Comparison of ENCODE assay signal across 11 cellular contexts in genomic region chr5:117999939-118000549, GRCh38.
A peak's percentile ranks its signal among the peaks of the same experiment; 100 is the strongest.
DNase-seq lines count a peak whose midpoint lies in the region; ATAC-seq and TF ChIP-seq lines count a peak whose summit lies in the region.
"Had no signal": no experiment of that assay in that cellular context is flagged by ENCODE, and none has a peak within 500 bp of the region (broad histone marks: within the 10 kb centered on the region; RNA-seq: fewer than 3 reads in every experiment).

No MANE protein-coding gene starts in this region.

- TF ChIP-seq CTCF in fibroblast of villous mesenchyme (IDR thresholded peaks at IDR 0.05; ENCODE audit: insufficient read depth, low read depth, low read length) (no peak), natural killer cell (IDR thresholded peaks at IDR 0.05) (no peak)

- H3K27me3 Mint-ChIP-seq in natural killer cell (ENCODE audit: low read depth in 2 of 2) = no peaks in the 10 kb centered on the region
- H3K27me3 Mint-ChIP-seq: activated CD8-positive, alpha-beta memory T cell treated with anti-CD3 and anti-CD28 coated beads, Interleukin-2, amount 10 ng/mL, durations not matched to agents 7 days and 5 days; T-helper 17 cell had no signal

- peaks cover 14 to 33% of the 10 kb centered on the region in 2 donors for H3K9me3 Mint-ChIP-seq in natural killer cell

- H3K27ac Mint-ChIP-seq in natural killer cell = no peak overlapping the region
- H3K27ac Mint-ChIP-seq: activated CD8-positive, alpha-beta memory T cell treated with anti-CD3 and anti-CD28 coated beads, Interleukin-2, amount 10 ng/mL, durations not matched to agents 7 days and 5 days; T-helper 17 cell had no signal

- intact Hi-C loops in natural killer cell (cut with micrococcal nuclease) = no loop called here

- DNase-seq in fibroblast of villous mesenchyme (ENCODE audit: low read depth) = peak; percentile 10
- no peak for DNase-seq in natural killer cell
- DNase-seq in activated T-cell treated with anti-CD3 and anti-CD28 coated beads, Interleukin-2, amount 50 U/mL, for 48 hours = no peak
- DNase-seq in RKO (ENCODE audit: low spot score) = no peak
- DNase-seq: activated CD8-positive, alpha-beta memory T cell treated with anti-CD3 and anti-CD28 coated beads, Interleukin-2, amount 10 ng/mL, durations not matched to agents 7 days and 5 days; T-helper 17 cell had no signal

- peaks cover 7% of the 10 kb centered on the region for H3K36me3 Mint-ChIP-seq in natural killer cell
- H3K36me3 Mint-ChIP-seq: activated CD8-positive, alpha-beta memory T cell treated with anti-CD3 and anti-CD28 coated beads, Interleukin-2, amount 10 ng/mL, durations not matched to agents 7 days and 5 days had no signal

- H3K4me3 ChIP-seq in fibroblast of villous mesenchyme (ENCODE audit: low read depth, low read length) = no peak overlapping the region
- H3K4me3 ChIP-seq: vagina had no signal

- no peaks in the 10 kb centered on the region for H3K4me1 Mint-ChIP-seq in natural killer cell
- H3K4me1 Mint-ChIP-seq: activated CD8-positive, alpha-beta memory T cell treated with anti-CD3 and anti-CD28 coated beads, Interleukin-2, amount 10 ng/mL, durations not matched to agents 7 days and 5 days; T-helper 17 cell had no signal

- ATAC-seq in GM18519 (IDR thresholded peaks at IDR 0.05; ENCODE audit: low FRiP score, unreplicated experiment) = peak; percentile 70
- ATAC-seq in GM21717 (IDR thresholded peaks at IDR 0.05; ENCODE audit: unreplicated experiment) = peak; percentile 83
- peak; percentile 77 for ATAC-seq in HG03378 (IDR thresholded peaks at IDR 0.05; ENCODE audit: unreplicated experiment)
- no peak for ATAC-seq in natural killer cell
- no peak for ATAC-seq in GM21825 (IDR thresholded peaks at IDR 0.05; ENCODE audit: unreplicated experiment)
- ATAC-seq: activated CD8-positive, alpha-beta memory T cell treated with anti-CD3 and anti-CD28 coated beads, Interleukin-2, amount 10 ng/mL, durations not matched to agents 7 days and 5 days; T-helper 17 cell had no signal

- no peak overlapping the region for H3K4me3 Mint-ChIP-seq in natural killer cell
- H3K4me3 Mint-ChIP-seq: activated CD8-positive, alpha-beta memory T cell treated with anti-CD3 and anti-CD28 coated beads, Interleukin-2, amount 10 ng/mL, durations not matched to agents 7 days and 5 days; T-helper 17 cell had no signal

Comparison
In these comparisons a context has a peak if more than half of its experiments do, and no peak if none do; other contexts are left out.
1. ATAC-seq: peak in GM18519 (single experiment), GM21717 (single experiment) and HG03378 (single experiment); none in natural killer cell (0 of 3) and GM21825 (single experiment).